In genomic region chr1:31703431-31704260, GRCh38 we compare ENCODE assay signal across 8 cellular contexts. TPM values are rescaled to one million over a fixed set of nuclear protein-coding genes. Genes with fewer than 3 reads are reported as not detected.
DNase-seq lines count a peak whose midpoint lies in the region; ATAC-seq and TF ChIP-seq lines count a peak whose summit lies in the region.

TSS of gene COL16A1 (minus strand) at chr1:31704017. CDS start at chr1:31702193, 1,824 bp downstream.

- no peak within 1 kb of the TSS for H3K27ac Mint-ChIP-seq in Calu3 (ENCODE audit: unreplicated experiment)

- H3F3A ChIP-seq in PC-9 (ENCODE audit: insufficient read depth, low read depth): peaks cover 51% of the 10 kb centered on the region

- peaks cover 60% of the 10 kb centered on the region for H3K4me1 ChIP-seq in PC-9 (replicated peaks; ENCODE audit: insufficient read depth)
- H3K4me1 ChIP-seq in muscle layer of duodenum (ENCODE audit: control insufficient read depth in 1 of 2, insufficient read depth in 2 of 2, low read length in 2 of 2): peaks cover 22 to 62% of the 10 kb centered on the region in 2 donors

- no peaks in the 10 kb centered on the region for H3K9me2 ChIP-seq in PC-9 (ENCODE audit: insufficient read depth)

- H3K9me3 ChIP-seq in PC-9 (ENCODE audit: insufficient read depth, low read depth): no peaks in the 10 kb centered on the region
- H3K9me3 ChIP-seq in muscle layer of duodenum (ENCODE audit: control insufficient read depth in 1 of 2, low read length in 2 of 2): no peaks in the 10 kb centered on the region

- peaks cover 46% of the 10 kb centered on the region for H3K4me1 Mint-ChIP-seq in Calu3 (ENCODE audit: low read depth, unreplicated experiment)

- H3K36me3 Mint-ChIP-seq in Calu3 (ENCODE audit: insufficient read depth, unreplicated experiment): peaks cover 5% of the 10 kb centered on the region

- H3K79me2 ChIP-seq in PC-9 (ENCODE audit: low read depth): no peaks in the 10 kb centered on the region

- ATAC-seq in HG02870 (IDR thresholded peaks at IDR 0.05; ENCODE audit: unreplicated experiment) (no peak), GM21576 (IDR thresholded peaks at IDR 0.05; ENCODE audit: unreplicated experiment) (no peak)

- BruUV-seq in Calu3 (replicated peaks; lab: Mats Ljungman, UMichigan) (no TSS peak), PC-9 (replicated peaks; lab: Mats Ljungman, UMichigan) (no TSS peak)

- 0 out of 2 replicates have a peak within 1 kb of the TSS, but pooled peaks have one; percentile 35 for H3K4me2 ChIP-seq in PC-9

- no peak within 1 kb of the TSS for H2AFZ ChIP-seq in PC-9

- CTCF ChIA-PET in Calu3 (lab: Charles Lee) (interaction anchor here (0.6 to 0.7 kb wide), 3 partner anchors 37 to 64 kb away, joined by 3 to 4 read pairs (median 3); no protein-coding TSS in a partner anchor), PC-9 (lab: Charles Lee) (interaction anchor here (0.6 kb wide), 1 partner anchor 139 kb away, joined by 5 read pairs; no protein-coding TSS in a partner anchor)

- H3K27me3 ChIP-seq in PC-9 (ENCODE audit: insufficient read depth, low read depth) (no peaks in the 10 kb centered on the region), muscle layer of duodenum (ENCODE audit: low read depth, low read length) (peaks cover 3% of the 10 kb centered on the region)

- DNase-seq in Calu3 (no peak), PC-9 (no peak), fibroblast of peridontal ligament (ENCODE audit: extremely low read depth) (peak; percentile 77), NK-92 (lab: John Stamatoyannopoulos, UW; ENCODE audit: unreplicated experiment) (no peak), NCI-H82 (lab: John Stamatoyannopoulos, UW) (no peak)

- no peaks in the 10 kb centered on the region for H4K20me1 ChIP-seq in PC-9 (ENCODE audit: insufficient read depth)

- no peaks in the 10 kb centered on the region for H3K36me3 ChIP-seq in PC-9 (ENCODE audit: low read depth)
- H3K36me3 ChIP-seq in muscle layer of duodenum (ENCODE audit: control insufficient read depth in 1 of 2, insufficient read depth in 2 of 2, low read length in 2 of 2): peaks cover 6 to 9% of the 10 kb centered on the region in 2 donors

- no peak within 1 kb of the TSS for H3K4me3 ChIP-seq in PC-9
- H3K4me3 ChIP-seq in muscle layer of duodenum (ENCODE audit: low read depth in 1 of 2, low read length in 2 of 2): peak within 1 kb of the TSS; percentile 61 to 67

- H3K27ac ChIP-seq in PC-9: no peak within 1 kb of the TSS
- peak within 1 kb of the TSS; percentile 70 for H3K27ac ChIP-seq in muscle layer of duodenum (ENCODE audit: low read length)

- peaks cover 28% of the 10 kb centered on the region for H3K27me3 Mint-ChIP-seq in Calu3 (ENCODE audit: unreplicated experiment)

- intact Hi-C loops in Calu3 (cut with micrococcal nuclease; ENCODE audit: unreplicated experiment) (no loop called here), PC-9 (cut with micrococcal nuclease; ENCODE audit: unreplicated experiment) (loop anchor here (5.0 kb wide), 1 partner anchor 36 kb away; no protein-coding TSS in a partner anchor)

- POLR2A ChIA-PET in PC-9 (lab: Charles Lee; ENCODE audit: unreplicated experiment): interaction anchor here (0.5 to 0.6 kb wide), 2 partner anchors 34 to 311 kb away, joined by 3 read pairs; no protein-coding TSS in a partner anchor

- no peaks in the 10 kb centered on the region for H3K9me3 Mint-ChIP-seq in Calu3 (ENCODE audit: low read depth, unreplicated experiment)

- TF ChIP-seq CTCF in Calu3 (IDR thresholded peaks at IDR 0.05; ENCODE audit: unreplicated experiment) (no peak), PC-9 (conservative IDR thresholded peaks at IDR 0.05) (no peak)

- H3K4me3 Mint-ChIP-seq in Calu3 (ENCODE audit: low read depth, unreplicated experiment): peak within 1 kb of the TSS; percentile 38

RNA-seq across cellular contexts. Expression of gene COL16A1, which starts in this region (rescaled TPM):
- total RNA-seq in Calu3 (2022) (3.8 and 9.2 TPM in 2 replicates), PC-9 (2021) (3.6 and 4.8 TPM in 2 replicates)
